12 cellular contexts compared by ENCODE assay signal in the genomic region with DNA sequence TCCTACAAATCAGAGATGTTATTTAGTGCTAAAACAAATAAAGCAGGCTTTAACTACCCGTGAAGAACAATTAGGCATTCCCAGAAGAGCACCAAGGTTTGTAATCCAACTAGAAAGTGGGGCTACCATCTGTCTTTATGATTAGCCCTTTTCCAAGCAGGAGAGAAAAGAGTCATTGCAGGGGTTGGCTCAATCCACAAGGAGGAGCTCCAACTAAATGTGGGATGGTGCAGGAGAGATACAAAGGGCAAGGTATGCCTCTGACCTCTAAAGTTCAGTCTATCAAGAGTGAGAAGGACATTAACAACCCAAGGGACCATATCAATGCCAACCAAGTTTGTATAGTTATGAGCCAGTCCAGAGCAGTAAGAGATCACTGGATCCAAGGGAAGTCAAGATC.
DNase-seq lines count a peak whose midpoint lies in the region; ATAC-seq and TF ChIP-seq lines count a peak whose summit lies in the region.
"Had no signal": no experiment of that assay in that cellular context is flagged by ENCODE, and none has a peak within 500 bp of the region (broad histone marks: within the 10 kb centered on the region; RNA-seq: fewer than 3 reads in every experiment).

No MANE protein-coding gene starts in this region.

- no peak overlapping the region for H3K4ac ChIP-seq in mesenchymal stem cell (ENCODE audit: low read depth in 1 of 2, low read length in 2 of 2)

- no peak overlapping the region for H4K8ac ChIP-seq in mesenchymal stem cell (ENCODE audit: low read length)

- H3K79me1 ChIP-seq in mesenchymal stem cell (replicated peaks; ENCODE audit: low read length, poor library complexity, severe bottlenecking), result no peaks in the 10 kb centered on the region

- no peaks in the 10 kb centered on the region for H3K36me3 ChIP-seq in HEK293 (ENCODE audit: control insufficient read depth in 2 of 2, insufficient read depth in 1 of 2, low read length in 2 of 2)
- no peaks in the 10 kb centered on the region for H3K36me3 ChIP-seq in SK-N-SH (replicated peaks in 1 of 2; ENCODE audit: control insufficient read depth in 1 of 2, insufficient read depth in 2 of 2, low read length in 1 of 2)
- H3K36me3 ChIP-seq in iPS DF 6.9 (ENCODE audit: control insufficient read depth, insufficient read depth, low read length), result no peaks in the 10 kb centered on the region
- no peaks in the 10 kb centered on the region for H3K36me3 ChIP-seq in mesenchymal stem cell (ENCODE audit: control insufficient read depth in 1 of 2, insufficient read depth in 2 of 2, low read depth in 1 of 2, low read length in 2 of 2)
- H3K36me3 ChIP-seq: ovary had no signal

- no peaks in the 10 kb centered on the region for H3K4me1 Mint-ChIP-seq in activated naive CD8-positive, alpha-beta T cell treated with anti-CD3 and anti-CD28 coated beads for 36 hours
- H3K4me1 Mint-ChIP-seq in stimulated activated effector memory CD8-positive, alpha-beta T cell treated with anti-CD3 and anti-CD28 coated beads, Interleukin-12 subunit alpha, Interleukin-12 subunit beta, amount 100 ng/mL, for 72 hours, result peaks cover 6% of the 10 kb centered on the region

- no peaks in the 10 kb centered on the region for H3K9me3 ChIP-seq in HEK293 (ENCODE audit: control insufficient read depth, insufficient read depth, low read depth, low read length)
- H3K9me3 ChIP-seq in SK-N-SH, result no peaks in the 10 kb centered on the region
- no peaks in the 10 kb centered on the region for H3K9me3 ChIP-seq in iPS DF 6.9 (ENCODE audit: control insufficient read depth, insufficient read depth, low read length)
- no peaks in the 10 kb centered on the region for H3K9me3 ChIP-seq in mesenchymal stem cell (ENCODE audit: control insufficient read depth, low read length)
- H3K9me3 ChIP-seq: ovary had no signal

- H4K20me1 ChIP-seq in SK-N-SH (ENCODE audit: insufficient read depth), result no peaks in the 10 kb centered on the region

- POLR2A ChIA-PET in HEK293 (lab: Yijun Ruan, JAX) (no interaction called here), SK-N-SH (lab: Yijun Ruan, JAX) (no interaction called here)

- no peak for ATAC-seq in stimulated activated effector memory CD8-positive, alpha-beta T cell treated with anti-CD3 and anti-CD28 coated beads, Interleukin-12 subunit alpha, Interleukin-12 subunit beta, amount 100 ng/mL, for 72 hours
- ATAC-seq: activated CD8-positive, alpha-beta T cell treated with anti-CD3 and anti-CD28 coated beads, Interleukin-2, amount 10 ng/mL, durations not matched to agents 7 days and 5 days had no signal

- H3K23ac ChIP-seq in mesenchymal stem cell (ENCODE audit: low read length in 2 of 2), result no peak overlapping the region

- H3K27me3 Mint-ChIP-seq in activated naive CD8-positive, alpha-beta T cell treated with anti-CD3 and anti-CD28 coated beads for 36 hours, result no peaks in the 10 kb centered on the region

- H2AK5ac ChIP-seq in mesenchymal stem cell (ENCODE audit: low read length, severe bottlenecking), result no peak overlapping the region

- H3K27me3 ChIP-seq in SK-N-SH (ENCODE audit: insufficient read depth) (no peaks in the 10 kb centered on the region), iPS DF 6.9 (ENCODE audit: control insufficient read depth, insufficient read depth, low read length) (no peaks in the 10 kb centered on the region), mesenchymal stem cell (ENCODE audit: control insufficient read depth in 1 of 2, insufficient read depth in 1 of 2, low read length in 2 of 2) (no peaks in the 10 kb centered on the region)
- H3K27me3 ChIP-seq: ovary had no signal

- TF ChIP-seq RAD21 in SK-N-SH (IDR thresholded peaks at IDR 0.05; ENCODE audit: low read length), result no peak

- H3K27ac ChIP-seq in HEK293 (ENCODE audit: extremely low read depth, low read depth, low read length) (no peak overlapping the region), SK-N-SH (ENCODE audit: low read depth in 2 of 2, low read length in 1 of 2) (no peak overlapping the region), iPS DF 6.9 (ENCODE audit: low read length) (no peak overlapping the region), mesenchymal stem cell (ENCODE audit: low read length, poor library complexity, severe bottlenecking) (no peak overlapping the region)
- H3K27ac ChIP-seq: ovary had no signal

- H3K4me1 ChIP-seq in HEK293 (ENCODE audit: control insufficient read depth, insufficient read depth, low read length) (no peaks in the 10 kb centered on the region), SK-N-SH (ENCODE audit: control insufficient read depth in 1 of 2, insufficient read depth in 2 of 2, low read depth in 1 of 2, low read length in 1 of 2) (no peaks in the 10 kb centered on the region), iPS DF 6.9 (ENCODE audit: control insufficient read depth, insufficient read depth, low read length) (no peaks in the 10 kb centered on the region), mesenchymal stem cell (ENCODE audit: control insufficient read depth, insufficient read depth, low read depth, low read length) (no peaks in the 10 kb centered on the region)

- H3K36me3 Mint-ChIP-seq in activated naive CD8-positive, alpha-beta T cell treated with anti-CD3 and anti-CD28 coated beads for 36 hours, result no peaks in the 10 kb centered on the region
- no peaks in the 10 kb centered on the region for H3K36me3 Mint-ChIP-seq in stimulated activated effector memory CD8-positive, alpha-beta T cell treated with anti-CD3 and anti-CD28 coated beads, Interleukin-12 subunit alpha, Interleukin-12 subunit beta, amount 100 ng/mL, for 72 hours

- TF ChIP-seq CTCF in AG09309 (IDR thresholded peaks at IDR 0.05; ENCODE audit: control insufficient read depth, insufficient read depth, low read depth, low read length, missing control alignments) (peak; percentile 39), HEK293 (tag by site-specific recombination; IDR thresholded peaks at IDR 0.05) (0 out of 2 replicates have a peak, but pooled peaks have one; percentile 21), SK-N-SH (IDR thresholded peaks at IDR 0.05) (peak; percentile 33; the same call in 1 of the 2 replicates)

- H3K79me2 ChIP-seq in SK-N-SH (ENCODE audit: insufficient read depth), result no peaks in the 10 kb centered on the region

- H3K4me3 ChIP-seq in AG09309 (ENCODE audit: control insufficient read depth, low read depth, low read length) (no peak overlapping the region), HEK293 (ENCODE audit: low read depth, low read length) (no peak overlapping the region), SK-N-SH (ENCODE audit: low read depth in 2 of 2, low read length in 1 of 2) (no peak overlapping the region), iPS DF 6.9 (ENCODE audit: low read length) (no peak overlapping the region), mesenchymal stem cell (ENCODE audit: insufficient read depth in 1 of 2, low read depth in 1 of 2, low read length in 2 of 2) (no peak overlapping the region)
- H3K4me3 ChIP-seq: ovary had no signal

- H3K9me2 ChIP-seq in SK-N-SH, result no peaks in the 10 kb centered on the region

- no peak overlapping the region for H3K14ac ChIP-seq in mesenchymal stem cell (ENCODE audit: low read length in 2 of 2)

- H4K91ac ChIP-seq in mesenchymal stem cell (ENCODE audit: low read length), result no peak overlapping the region

- no peak overlapping the region for H3K4me3 Mint-ChIP-seq in activated naive CD8-positive, alpha-beta T cell treated with anti-CD3 and anti-CD28 coated beads for 36 hours
- H3K4me3 Mint-ChIP-seq in stimulated activated effector memory CD8-positive, alpha-beta T cell treated with anti-CD3 and anti-CD28 coated beads, Interleukin-12 subunit alpha, Interleukin-12 subunit beta, amount 100 ng/mL, for 72 hours, result no peak overlapping the region
- H3K4me3 Mint-ChIP-seq: activated CD8-positive, alpha-beta T cell treated with anti-CD3 and anti-CD28 coated beads, Interleukin-2, amount 10 ng/mL, durations not matched to agents 7 days and 5 days had no signal

- 0% methylated on average over 1 of the region's 1 CpG for WGBS in SK-N-SH (ENCODE audit: low lambda C conversion rate)
- WGBS in iPS DF 6.9 (ENCODE audit: insufficient coverage, insufficient read length), result no CpG with 5 or more reads among the region's 1 CpG
- WGBS in mesenchymal stem cell, result 25% methylated on average over 1 of the region's 1 CpG

- H3K9ac ChIP-seq in SK-N-SH (no peak overlapping the region), mesenchymal stem cell (ENCODE audit: low read length) (no peak overlapping the region)

- DNase-seq in AG09309 (ENCODE audit: low read depth) (no peak), SK-N-SH (no peak), iPS DF 6.9 (ENCODE audit: low read depth, low spot score) (peak; percentile 16), NCI-H1105 (lab: John Stamatoyannopoulos, UW) (no peak), mesenchymal stem cell (no peak)
- no peak for DNase-seq in activated naive CD8-positive, alpha-beta T cell treated with anti-CD3 and anti-CD28 coated beads for 36 hours
- no peak for DNase-seq in stimulated activated effector memory CD8-positive, alpha-beta T cell treated with anti-CD3 and anti-CD28 coated beads, Interleukin-12 subunit alpha, Interleukin-12 subunit beta, amount 100 ng/mL, for 72 hours (ENCODE audit: low spot score in 2 of 2)
- DNase-seq: activated CD8-positive, alpha-beta T cell treated with anti-CD3 and anti-CD28 coated beads, Interleukin-2, amount 10 ng/mL, durations not matched to agents 7 days and 5 days; AML-193; ovary; stimulated activated CD4-positive, alpha-beta T cell treated with anti-CD3 and anti-CD28 coated beads, Interleukin-4, amount 100 ng/mL, for 4 hours had no signal

- H3K9me3 Mint-ChIP-seq in activated naive CD8-positive, alpha-beta T cell treated with anti-CD3 and anti-CD28 coated beads for 36 hours, result no peaks in the 10 kb centered on the region
- no peaks in the 10 kb centered on the region for H3K9me3 Mint-ChIP-seq in stimulated activated effector memory CD8-positive, alpha-beta T cell treated with anti-CD3 and anti-CD28 coated beads, Interleukin-12 subunit alpha, Interleukin-12 subunit beta, amount 100 ng/mL, for 72 hours

- no peak overlapping the region for H3K4me2 ChIP-seq in SK-N-SH
- no peak overlapping the region for H3K4me2 ChIP-seq in mesenchymal stem cell (ENCODE audit: low read length, poor library complexity, severe bottlenecking)

- no peak for TF ChIP-seq EP300 in SK-N-SH (IDR thresholded peaks at IDR 0.05; ENCODE audit: borderline replicate concordance in 1 of 2, low read depth in 1 of 2, low read length in 1 of 2)

- no peak overlapping the region for H2BK12ac ChIP-seq in mesenchymal stem cell (ENCODE audit: low read length in 2 of 2)

- H2BK120ac ChIP-seq in mesenchymal stem cell (ENCODE audit: low read depth, low read length), result no peak overlapping the region

- no peak overlapping the region for H2BK15ac ChIP-seq in mesenchymal stem cell (ENCODE audit: low read depth, poor library complexity, severe bottlenecking)

- H3K18ac ChIP-seq in mesenchymal stem cell (ENCODE audit: low read depth in 1 of 2, low read length in 2 of 2), result no peak overlapping the region

- no peak overlapping the region for H2BK5ac ChIP-seq in mesenchymal stem cell (ENCODE audit: low read depth, low read length, poor library complexity, severe bottlenecking)

- no peaks in the 10 kb centered on the region for H3F3A ChIP-seq in SK-N-SH (replicated peaks; ENCODE audit: insufficient read depth)

- no peak overlapping the region for H3K27ac Mint-ChIP-seq in activated naive CD8-positive, alpha-beta T cell treated with anti-CD3 and anti-CD28 coated beads for 36 hours
- H3K27ac Mint-ChIP-seq in stimulated activated effector memory CD8-positive, alpha-beta T cell treated with anti-CD3 and anti-CD28 coated beads, Interleukin-12 subunit alpha, Interleukin-12 subunit beta, amount 100 ng/mL, for 72 hours, result no peak overlapping the region
- H3K27ac Mint-ChIP-seq: activated CD8-positive, alpha-beta T cell treated with anti-CD3 and anti-CD28 coated beads, Interleukin-2, amount 10 ng/mL, durations not matched to agents 7 days and 5 days had no signal

- H2AFZ ChIP-seq in SK-N-SH (ENCODE audit: low read depth), result no peak overlapping the region
- no peak overlapping the region for H2AFZ ChIP-seq in mesenchymal stem cell (ENCODE audit: low read depth, low read length)

- CTCF ChIA-PET in HEK293 (lab: Yijun Ruan, JAX), result interaction anchor here (0.6 to 3.0 kb wide), 7 partner anchors 22 to 693 kb away, joined by 3 to 14 read pairs (median 3); no protein-coding TSS in a partner anchor
- CTCF ChIA-PET in SK-N-SH (lab: Yijun Ruan, JAX), result interaction anchor here (3.4 kb wide), 1 partner anchor 331 kb away, joined by 14 read pairs; no protein-coding TSS in a partner anchor
